In genomic region chr7:77696643-77697534, GRCh38 we compare ENCODE assay signal across 1 cellular context.
TF ChIP-seq lines count a peak whose summit lies in the region.

No MANE protein-coding gene starts in this region.

TF ChIP-seq in K562, 482 proteins besides CTCF, POLR2A, EP300 and RAD21 (continued from another document and continues in another):
- TF ChIP-seq ZNF354B (CRISPR knock-in tag; IDR thresholded peaks at IDR 0.05) (no peak), CSDE1 (IDR thresholded peaks at IDR 0.05) (no peak), GABPA (tag; conservative IDR thresholded peaks at IDR 0.05; ENCODE audit: low read depth) (no peak), E2F1 (CRISPR knock-in tag; IDR thresholded peaks at IDR 0.05) (no peak), ESRRA (IDR thresholded peaks at IDR 0.05; ENCODE audit: borderline replicate concordance, low read depth) (no peak), SP2 (IDR thresholded peaks at IDR 0.05; ENCODE audit: extremely low read depth, low read depth, low read length, poor library complexity, severe bottlenecking) (no peak), ZNF57 (CRISPR knock-in tag; IDR thresholded peaks at IDR 0.05) (no peak), FOXA3 (CRISPR knock-in tag; conservative IDR thresholded peaks at IDR 0.05 in 1 of 2, IDR thresholded peaks at IDR 0.05 in 1 of 2) (peak in 1 of 2 experiments; percentile 68; a peak in 1 of 4 replicates), NCOA2 (IDR thresholded peaks at IDR 0.05; ENCODE audit: partially characterized antibody in 2 of 2) (no peak), SRF (CRISPR knock-in tag; IDR thresholded peaks at IDR 0.05) (no peak), SRSF7 (optimal IDR thresholded peaks at IDR 0.05; ENCODE audit: low read depth, low read length) (no peak), ZFP30 (CRISPR knock-in tag; IDR thresholded peaks at IDR 0.05; ENCODE audit: borderline replicate concordance) (no peak), ZNF583 (CRISPR knock-in tag; IDR thresholded peaks at IDR 0.05) (no peak), SRSF1 (IDR thresholded peaks at IDR 0.05; ENCODE audit: low read depth, low read length) (0 out of 2 replicates have a peak, but pooled peaks have one; percentile 28), ZBED1 (IDR thresholded peaks at IDR 0.05) (no peak; the same call in 1 of the 2 replicates), KLF13 (tag; IDR thresholded peaks at IDR 0.05; ENCODE audit: borderline replicate concordance, low read depth) (no peak), PRDM10 (IDR thresholded peaks at IDR 0.05; ENCODE audit: partially characterized antibody) (peak; percentile 29), SMC3 (conservative IDR thresholded peaks at IDR 0.05; ENCODE audit: insufficient read depth, low read depth, low read length) (no peak), MYNN (IDR thresholded peaks at IDR 0.05) (no peak), MYNN (CRISPR knock-in tag; IDR thresholded peaks at IDR 0.05) (no peak), TBP (optimal IDR thresholded peaks at IDR 0.05; ENCODE audit: low read depth, low read length) (no peak), ZNF511 (CRISPR knock-in tag; IDR thresholded peaks at IDR 0.05) (peak; percentile 88; the same call in 1 of the 2 replicates), RBFOX2 (IDR thresholded peaks at IDR 0.05; ENCODE audit: low read depth, low read length) (peak; percentile 85), LEF1 (IDR thresholded peaks at IDR 0.05) (no peak; the same call in 1 of the 2 replicates), KAT8 (IDR thresholded peaks at IDR 0.05; ENCODE audit: low read depth) (no peak), CBFA2T3 (IDR thresholded peaks at IDR 0.05) (no peak), MLLT1 (IDR thresholded peaks at IDR 0.05) (peak in 1 of 2 experiments; percentile 69; a peak in 2 of 4 replicates), ZBTB9 (CRISPR knock-in tag; IDR thresholded peaks at IDR 0.05) (no peak; the same call in 1 of the 2 replicates), PHB (CRISPR knock-in tag; IDR thresholded peaks at IDR 0.05) (no peak), TAF7 (tag; IDR thresholded peaks at IDR 0.05) (no peak), SIRT6 (IDR thresholded peaks at IDR 0.05; ENCODE audit: low read depth, low read length) (no peak), ZNF695 (CRISPR knock-in tag; IDR thresholded peaks at IDR 0.05) (no peak), ZKSCAN8 (CRISPR knock-in tag; IDR thresholded peaks at IDR 0.05) (no peak), ZNF780A (CRISPR knock-in tag; IDR thresholded peaks at IDR 0.05) (no peak), HLTF (IDR thresholded peaks at IDR 0.05) (peak; percentile 52; the same call in 1 of the 2 replicates), FOSL1 (tag; conservative IDR thresholded peaks at IDR 0.05) (no peak), ZBTB43 (CRISPR knock-in tag; IDR thresholded peaks at IDR 0.05) (no peak), ARNT (IDR thresholded peaks at IDR 0.05) (peak in 1 of 2 experiments; percentile 30; a peak in 1 of 4 replicates), BCOR (IDR thresholded peaks at IDR 0.05) (peak; percentile 32), NFIX (CRISPR knock-in tag; IDR thresholded peaks at IDR 0.05; ENCODE audit: low read depth) (no peak), ZNF699 (CRISPR knock-in tag; IDR thresholded peaks at IDR 0.05; ENCODE audit: insufficient replicate concordance) (no peak), ZBTB34 (CRISPR knock-in tag; IDR thresholded peaks at IDR 0.05) (no peak), MIER1 (IDR thresholded peaks at IDR 0.05; ENCODE audit: low read depth) (no peak), MTF1 (CRISPR knock-in tag; IDR thresholded peaks at IDR 0.05; ENCODE audit: borderline replicate concordance) (no peak), E2F6 (IDR thresholded peaks at IDR 0.05; ENCODE audit: borderline replicate concordance in 1 of 2, extremely low read depth in 1 of 2, insufficient read depth in 1 of 2, insufficient read length in 1 of 2, low read depth in 1 of 2, low read length in 1 of 2, poor library complexity in 1 of 2, severe bottlenecking in 1 of 2) (peak in 1 of 2 experiments; percentile 69), ZBTB12 (CRISPR knock-in tag; IDR thresholded peaks at IDR 0.05) (no peak), USF1 (CRISPR knock-in tag; IDR thresholded peaks at IDR 0.05) (peak; percentile 40; the same call in 1 of the 2 replicates), ZBTB5 (IDR thresholded peaks at IDR 0.05) (no peak), XRCC3 (IDR thresholded peaks at IDR 0.05) (no peak), ZNF197 (CRISPR knock-in tag; IDR thresholded peaks at IDR 0.05; ENCODE audit: low read depth) (no peak), ZC3H4 (CRISPR knock-in tag; IDR thresholded peaks at IDR 0.05; ENCODE audit: borderline replicate concordance) (peak; percentile 56; the same call in 1 of the 2 replicates), POLR3A (IDR thresholded peaks at IDR 0.05; ENCODE audit: borderline replicate concordance, extremely low read depth, insufficient read depth, insufficient read length) (no peak), HDGF (IDR thresholded peaks at IDR 0.05) (no peak), SMAD4 (CRISPR knock-in tag; conservative IDR thresholded peaks at IDR 0.05) (0 out of 2 replicates have a peak, but pooled peaks have one; percentile 4), CBX2 (IDR thresholded peaks at IDR 0.05; ENCODE audit: insufficient read depth, low read length, poor library complexity, severe bottlenecking) (no peak)
